22 cellular contexts compared by ENCODE assay signal in the genomic region with DNA sequence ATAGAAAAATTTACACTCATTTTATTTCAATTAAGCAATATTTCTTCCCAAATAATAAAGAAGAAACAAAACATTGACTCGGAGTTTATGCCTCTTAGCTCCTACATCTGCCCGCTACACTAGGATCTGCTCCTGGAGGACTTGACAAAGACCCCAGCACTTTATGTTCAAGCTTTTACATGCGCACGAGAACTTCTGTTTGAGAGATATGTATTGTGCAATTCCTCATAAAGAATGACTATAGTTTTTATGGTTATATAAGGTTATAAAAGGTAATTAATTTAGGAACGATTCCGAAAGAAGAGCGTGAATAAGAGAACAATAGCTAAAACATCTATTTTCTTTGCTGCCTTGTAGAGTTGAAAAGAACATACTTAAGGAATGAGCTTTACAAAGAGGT.
"Had no signal": no experiment of that assay in that cellular context is flagged by ENCODE, and none has a peak within 500 bp of the region (broad histone marks: within the 10 kb centered on the region; RNA-seq: fewer than 3 reads in every experiment).

No MANE protein-coding gene starts in this region.

- DNase-seq: dermis blood vessel endothelial cell; dorsolateral prefrontal cortex; effector CD4-positive, alpha-beta T cell; effector memory CD4-positive, alpha-beta T cell; foreskin keratinocyte; heart left ventricle; hypothalamus; immature natural killer cell; kidney; kidney glomerular epithelial cell; left lung; left ventricle myocardium superior; lower lobe of right lung; mesenchymal stem cell; midbrain; naive B cell had no signal

- FAIRE-seq: colon, frontal cortex, kidney had no signal

- H3K4me3 ChIP-seq: coronary artery, dorsolateral prefrontal cortex, esophagus muscularis mucosa, gastroesophageal sphincter, heart left ventricle, hepatocyte, left lung, lower lobe of right lung had no signal

- H3K4me2 ChIP-seq: hepatocyte had no signal

- H3K27ac ChIP-seq: coronary artery, dorsolateral prefrontal cortex, esophagus muscularis mucosa, foreskin keratinocyte, gastroesophageal sphincter, heart left ventricle, hepatocyte, left lung, lower lobe of right lung had no signal

- H3K36me3 ChIP-seq: esophagus muscularis mucosa, gastroesophageal sphincter, heart left ventricle, left lung, lower lobe of right lung had no signal

- H2AFZ ChIP-seq: hepatocyte had no signal

- H3K4me1 ChIP-seq: esophagus muscularis mucosa, foreskin keratinocyte, gastroesophageal sphincter, heart left ventricle, left lung, lower lobe of right lung had no signal

- H3K27me3 ChIP-seq: dorsolateral prefrontal cortex, esophagus muscularis mucosa, gastroesophageal sphincter, heart left ventricle, hepatocyte, left lung had no signal

- H3K79me2 ChIP-seq: hepatocyte had no signal

- ATAC-seq: foreskin keratinocyte, gastroesophageal sphincter, heart left ventricle, left lung, left ventricle myocardium superior, lower lobe of right lung had no signal

- H3K9me3 ChIP-seq: esophagus muscularis mucosa, gastroesophageal sphincter, heart left ventricle, left lung, lower lobe of right lung had no signal
